8 cellular contexts compared by ENCODE assay signal in the genomic region with DNA sequence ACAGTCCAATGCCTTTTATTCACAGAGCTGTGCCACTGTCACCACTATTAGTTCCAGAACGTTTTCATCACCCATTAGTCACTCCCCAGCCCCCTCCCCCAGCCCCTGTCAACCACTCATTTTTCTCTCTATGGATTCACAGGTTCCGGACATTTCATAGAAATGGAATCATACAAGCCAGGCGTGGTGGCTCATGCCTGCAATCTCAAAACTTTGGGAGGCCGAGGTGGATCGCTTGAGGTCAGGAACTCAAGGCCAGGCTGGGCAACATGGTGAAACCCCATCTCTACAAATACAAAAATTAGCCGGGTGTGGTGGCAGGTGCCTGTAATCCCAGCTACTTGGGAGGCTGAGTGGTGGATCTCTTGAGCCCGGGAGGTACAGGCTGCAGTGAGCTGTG. TPM values are rescaled to one million over a fixed set of nuclear protein-coding genes. Genes with fewer than 3 reads are reported as not detected.
DNase-seq lines count a peak whose midpoint lies in the region.

No MANE protein-coding gene starts in this region.

- peak overlapping the region; percentile 97 for H3K4me3 Mint-ChIP-seq in activated CD4-positive, alpha-beta memory T cell treated with anti-CD3 and anti-CD28 coated beads for 36 hours

- no peaks in the 10 kb centered on the region for H3K27me3 Mint-ChIP-seq in activated CD4-positive, alpha-beta memory T cell treated with anti-CD3 and anti-CD28 coated beads for 36 hours

- no peaks in the 10 kb centered on the region for H3K9me3 Mint-ChIP-seq in activated CD4-positive, alpha-beta memory T cell treated with anti-CD3 and anti-CD28 coated beads for 36 hours

- peaks cover 26% of the 10 kb centered on the region for H3K4me1 Mint-ChIP-seq in activated CD4-positive, alpha-beta memory T cell treated with anti-CD3 and anti-CD28 coated beads for 36 hours (ENCODE audit: low read depth)

- peak; percentile 78 for DNase-seq in ELR (ENCODE audit: low read depth)
- DNase-seq in activated CD4-positive, alpha-beta memory T cell treated with anti-CD3 and anti-CD28 coated beads for 36 hours, result peak; percentile 49
- peak; percentile 44 for DNase-seq in kidney tubule cell (ENCODE audit: low spot score)
- no peak for DNase-seq in Kasumi-1 (lab: John Stamatoyannopoulos, UW)
- DNase-seq in G401 (ENCODE audit: low spot score), result no peak
- no peak for DNase-seq in NCI-H2171 (lab: John Stamatoyannopoulos, UW)
- DNase-seq in posterior vena cava (ENCODE audit: low spot score), result no peak

- in situ Hi-C loops in G401 (cut with HindIII; ENCODE audit: low sequenced_read_pairs), result no loop called here

- no peaks in the 10 kb centered on the region for H3K27me3 ChIP-seq in ACC112 (ENCODE audit: insufficient read depth, low read length)

- H3K79me2 ChIP-seq in ACC112 (ENCODE audit: control insufficient read depth, insufficient read depth, low read length, unreplicated experiment), result peaks cover 31% of the 10 kb centered on the region

- no peaks in the 10 kb centered on the region for H3K36me3 ChIP-seq in ACC112 (ENCODE audit: insufficient read depth, low read length)

- intact Hi-C loops in activated CD4-positive, alpha-beta memory T cell treated with anti-CD3 and anti-CD28 coated beads for 36 hours (cut with micrococcal nuclease), result loop anchor here (1.0 to 2.0 kb wide), 2 partner anchors 45 to 416 kb away; no protein-coding TSS in a partner anchor
- intact Hi-C loops in posterior vena cava (cut with DNase I), result no loop called here

- peak overlapping the region; percentile 15 for H3K27ac Mint-ChIP-seq in activated CD4-positive, alpha-beta memory T cell treated with anti-CD3 and anti-CD28 coated beads for 36 hours

- CTCF ChIA-PET in activated CD4-positive, alpha-beta memory T cell treated with anti-CD3 and anti-CD28 coated beads for 36 hours (lab: Charles Lee), result interaction anchor here (1.1 to 4.6 kb wide), 3 partner anchors 24 to 98 kb away, joined by 3 to 22 read pairs (median 18); no protein-coding TSS in a partner anchor

- H3K4me3 ChIP-seq in ACC112 (ENCODE audit: low read depth, low read length), result peak overlapping the region; percentile 87

- H2AFZ ChIP-seq in ACC112 (ENCODE audit: low read length, unreplicated experiment), result no peak overlapping the region

- peaks cover 7% of the 10 kb centered on the region for H3K4me1 ChIP-seq in ACC112 (ENCODE audit: control insufficient read depth, insufficient read depth, low read length, unreplicated experiment)

- peaks cover 6% of the 10 kb centered on the region for H3K36me3 Mint-ChIP-seq in activated CD4-positive, alpha-beta memory T cell treated with anti-CD3 and anti-CD28 coated beads for 36 hours

- POLR2A ChIA-PET in activated CD4-positive, alpha-beta memory T cell treated with anti-CD3 and anti-CD28 coated beads for 36 hours (lab: Charles Lee), result interaction anchor here (0.9 kb wide), 1 partner anchor 63 kb away, joined by 3 read pairs; no protein-coding TSS in a partner anchor

- H3K27ac ChIP-seq in ACC112 (ENCODE audit: low read depth, low read length), result peak overlapping the region; percentile 54

RNA-seq across cellular contexts. Expression of a gene that starts 0.8 kb away (rescaled TPM):
- total RNA-seq in activated CD4-positive, alpha-beta memory T cell treated with anti-CD3 and anti-CD28 coated beads for 36 hours, result 10 to 100 TPM; 52.8 to 63.4 TPM
- total RNA-seq in G401 (2014; rRNA removed; shearing (Covaris generic)), result 68.3 and 83.9 TPM in 2 replicates
- total RNA-seq in posterior vena cava, result 10 to 100 TPM; 25.3 to 28.8 TPM

RNA-seq across cellular contexts. Expression of a gene that starts 19.8 kb away (rescaled TPM):
- total RNA-seq in activated CD4-positive, alpha-beta memory T cell treated with anti-CD3 and anti-CD28 coated beads for 36 hours, result under 1 TPM in 1 of 2 experiments, not detected in 1; 0.07 TPM
- total RNA-seq in G401 (2014; rRNA removed; shearing (Covaris generic)), result 9.9 and 14.4 TPM in 2 replicates
- total RNA-seq in posterior vena cava, result 10 to 100 TPM; 67.1 to 89.3 TPM

RNA-seq across cellular contexts. Expression of a gene that starts 36.0 kb away (rescaled TPM):
- under 1 TPM; 0.52 to 0.68 TPM for total RNA-seq in activated CD4-positive, alpha-beta memory T cell treated with anti-CD3 and anti-CD28 coated beads for 36 hours
- total RNA-seq in G401 (2014; rRNA removed; shearing (Covaris generic)), result 0.44 and 0.80 TPM in 2 replicates
- 10 to 100 TPM; 35.6 to 49.0 TPM for total RNA-seq in posterior vena cava

Comparison
In these comparisons a context has a peak if more than half of its experiments do, and no peak if none do; other contexts are left out.
1. DNase-seq: peak in ELR (single experiment), activated CD4-positive, alpha-beta memory T cell treated with anti-CD3 and anti-CD28 coated beads for 36 hours (single experiment) and kidney tubule cell (single experiment); none in Kasumi-1 (0 of 2), G401 (single experiment), NCI-H2171 (single experiment) and posterior vena cava (single experiment).
2. RNA of a gene that starts 19.8 kb away (total RNA-seq): 67.1 to 89.3 TPM in posterior vena cava and 9.9 to 14.4 TPM in G401; 0.07 TPM in activated CD4-positive, alpha-beta memory T cell treated with anti-CD3 and anti-CD28 coated beads for 36 hours; every median in the first group is over 10 times any median in the second.
3. RNA of a gene that starts 36.0 kb away (total RNA-seq): 35.6 to 49.0 TPM in posterior vena cava; 0.52 to 0.68 TPM in activated CD4-positive, alpha-beta memory T cell treated with anti-CD3 and anti-CD28 coated beads for 36 hours and 0.44 to 0.80 TPM in G401; every median in the first group is over 10 times any median in the second.